18 cellular contexts compared by ENCODE assay signal in the genomic region with DNA sequence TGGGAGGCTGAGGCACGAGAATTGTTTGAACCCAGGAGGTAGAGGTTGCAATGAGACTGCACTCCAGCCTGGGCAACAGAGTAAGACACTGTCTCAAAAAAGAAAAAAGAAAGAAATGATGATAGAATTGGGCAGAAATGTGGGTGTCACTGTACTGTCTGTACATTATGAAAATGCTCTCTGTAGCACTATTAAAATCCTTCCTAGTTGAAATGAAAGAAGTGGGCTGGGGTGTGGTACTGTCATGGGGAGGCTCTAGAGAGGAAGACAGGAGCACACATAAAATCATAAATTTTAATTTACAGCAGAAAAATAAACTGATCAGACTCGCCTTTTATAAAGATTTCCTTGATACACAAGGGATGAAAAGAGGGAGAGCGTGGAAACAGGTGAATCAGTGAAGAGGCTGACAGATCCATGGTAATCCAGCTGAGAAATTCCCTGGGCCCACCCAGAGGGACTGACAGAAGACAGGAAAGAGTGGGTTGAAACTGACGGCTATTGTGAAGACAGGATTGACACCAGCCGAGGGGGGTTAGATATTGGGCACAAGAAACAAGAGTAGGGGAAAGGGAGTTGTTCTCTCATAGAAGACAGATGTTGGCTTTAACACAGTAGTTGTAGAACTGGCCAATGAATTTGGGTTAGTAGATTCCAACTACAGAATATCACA.
"Had no signal": no experiment of that assay in that cellular context is flagged by ENCODE, and none has a peak within 500 bp of the region (broad histone marks: within the 10 kb centered on the region; RNA-seq: fewer than 3 reads in every experiment).

No MANE protein-coding gene starts in this region.

- H3K9ac ChIP-seq: SK-N-SH had no signal

- H3K4me3 Mint-ChIP-seq: activated naive CD4-positive, alpha-beta T cell treated with anti-CD3 and anti-CD28 coated beads, Interleukin-2, amount 10 ng/mL, durations not matched to agents 7 days and 5 days; memory B cell; T-cell had no signal

- DNase-seq: activated CD4-positive, alpha-beta T cell treated with anti-CD3 and anti-CD28 coated beads for 4 hours; activated CD8-positive, alpha-beta memory T cell treated with anti-CD3 and anti-CD28 coated beads, Interleukin-2, amount 50 U/mL, for 4 hours; activated naive CD4-positive, alpha-beta T cell treated with anti-CD3 and anti-CD28 coated beads, Interleukin-2, amount 10 ng/mL, durations not matched to agents 7 days and 5 days; adrenal gland; effector memory CD4-positive, alpha-beta T cell; ovary; psoas muscle; right cardiac atrium; SK-N-SH; stimulated activated CD4-positive, alpha-beta T cell treated with anti-CD3 and anti-CD28 coated beads, Interleukin-2, amount 100 ng/mL, for 24 hours; stomach; T-cell had no signal

- H3K27ac ChIP-seq: adrenal gland, ovary, psoas muscle, vagina, VCaP had no signal

- H3K36me3 ChIP-seq: adrenal gland, esophagus muscularis mucosa, ovary, stomach, vagina had no signal

- H3K27ac Mint-ChIP-seq: activated naive CD4-positive, alpha-beta T cell treated with anti-CD3 and anti-CD28 coated beads, Interleukin-2, amount 10 ng/mL, durations not matched to agents 7 days and 5 days; memory B cell; T-cell had no signal

- H3K36me3 Mint-ChIP-seq: activated naive CD4-positive, alpha-beta T cell treated with anti-CD3 and anti-CD28 coated beads, Interleukin-2, amount 10 ng/mL, durations not matched to agents 7 days and 5 days; memory B cell; T-cell had no signal

- H3K9me3 ChIP-seq: adrenal gland, esophagus muscularis mucosa, ovary, psoas muscle, SK-N-SH, stomach, vagina had no signal

- ATAC-seq: psoas muscle, right cardiac atrium, T-cell had no signal

- H3K9me3 Mint-ChIP-seq: activated naive CD4-positive, alpha-beta T cell treated with anti-CD3 and anti-CD28 coated beads, Interleukin-2, amount 10 ng/mL, durations not matched to agents 7 days and 5 days; memory B cell; T-cell had no signal

- FAIRE-seq: bronchial epithelial cell, endothelial cell of umbilical vein had no signal

- H3K4me1 ChIP-seq: adrenal gland, vagina had no signal

- H3K4me3 ChIP-seq: adrenal gland, esophagus muscularis mucosa, ovary, psoas muscle, stomach, vagina had no signal

- H3K4me1 Mint-ChIP-seq: T-cell had no signal
